In genomic region chr16:28497861-28498599, GRCh38 we compare ENCODE assay signal across 28 cellular contexts.
DNase-seq lines count a peak whose midpoint lies in the region; ATAC-seq and TF ChIP-seq lines count a peak whose summit lies in the region.
"Had no signal": no experiment of that assay in that cellular context is flagged by ENCODE, and none has a peak within 500 bp of the region (broad histone marks: within the 10 kb centered on the region; RNA-seq: fewer than 3 reads in every experiment).

No MANE protein-coding gene starts in this region.

- peaks cover 36% of the 10 kb centered on the region for H3K36me3 Mint-ChIP-seq in activated naive CD4-positive, alpha-beta T cell treated with anti-CD3 and anti-CD28 coated beads, Interleukin-2, amount 10 ng/mL, durations not matched to agents 7 days and 5 days
- peaks cover 9 to 25% of the 10 kb centered on the region in 2 donors for H3K36me3 Mint-ChIP-seq in stimulated activated naive B cell treated with anti-CD40 and anti-IgM and Interleukin-4, amounts not matched to agents 10 μg/mL and 1 μg/mL and 100 μg/mL, for 72 hours

- in situ Hi-C loops in GM13977 (cut with MboI; ENCODE audit: low pct_unique_long_range_greater_than_20kb, low sequenced_read_pairs, unreplicated experiment), result no loop called here

- H3K4me3 Mint-ChIP-seq in activated naive CD4-positive, alpha-beta T cell treated with anti-CD3 and anti-CD28 coated beads, Interleukin-2, amount 10 ng/mL, durations not matched to agents 7 days and 5 days, result no peak overlapping the region
- no peak overlapping the region for H3K4me3 Mint-ChIP-seq in stimulated activated naive B cell treated with anti-CD40 and anti-IgM and Interleukin-4, amounts not matched to agents 10 μg/mL and 1 μg/mL and 100 μg/mL, for 72 hours
- H3K4me3 Mint-ChIP-seq: activated CD8-positive, alpha-beta memory T cell treated with anti-CD3 and anti-CD28 coated beads, Interleukin-2, amount 10 ng/mL, durations not matched to agents 7 days and 5 days; activated T-cell treated with anti-CD3 and anti-CD28 coated beads, Interleukin-2, amount 50 U/mL, for 72 hours; endodermal cell had no signal

- no peaks in the 10 kb centered on the region for H3K27me3 Mint-ChIP-seq in activated naive CD4-positive, alpha-beta T cell treated with anti-CD3 and anti-CD28 coated beads, Interleukin-2, amount 10 ng/mL, durations not matched to agents 7 days and 5 days
- no peaks in the 10 kb centered on the region for H3K27me3 Mint-ChIP-seq in stimulated activated naive B cell treated with anti-CD40 and anti-IgM and Interleukin-4, amounts not matched to agents 10 μg/mL and 1 μg/mL and 100 μg/mL, for 72 hours
- H3K27me3 Mint-ChIP-seq: activated CD8-positive, alpha-beta memory T cell treated with anti-CD3 and anti-CD28 coated beads, Interleukin-2, amount 10 ng/mL, durations not matched to agents 7 days and 5 days had no signal

- no peak for ATAC-seq in stimulated activated naive B cell treated with anti-CD40 and anti-IgM and Interleukin-4, amounts not matched to agents 10 μg/mL and 1 μg/mL and 100 μg/mL, for 72 hours (replicated peaks)
- ATAC-seq: activated CD8-positive, alpha-beta memory T cell treated with anti-CD3 and anti-CD28 coated beads, Interleukin-2, amount 10 ng/mL, durations not matched to agents 7 days and 5 days; activated T-cell treated with anti-CD3 and anti-CD28 coated beads, Interleukin-2, amount 50 U/mL, for 72 hours had no signal

- no peak for DNase-seq in activated naive CD4-positive, alpha-beta T cell treated with anti-CD3 and anti-CD28 coated beads, Interleukin-2, amount 10 ng/mL, durations not matched to agents 7 days and 5 days
- no peak for DNase-seq in activated naive CD4-positive, alpha-beta T cell (lab: John Stamatoyannopoulos, UW)
- DNase-seq in GM13977 (ENCODE audit: low spot score), result peak; percentile 9
- peak; percentile 8 for DNase-seq in iPS-NIHi7 (ENCODE audit: extremely low spot score)
- DNase-seq in stimulated activated naive B cell treated with anti-CD40 and anti-IgM and Interleukin-4, amounts not matched to agents 10 μg/mL and 1 μg/mL and 100 μg/mL, for 72 hours, result no peak
- DNase-seq in dedifferentiated amniotic fluid mesenchymal stem cell (ENCODE audit: extremely low spot score), result no peak
- no peak for DNase-seq in stimulated activated CD4-positive, alpha-beta T cell treated with anti-CD3 and anti-CD28 coated beads, Interleukin-4, amount 100 ng/mL, for 4 hours
- DNase-seq: ACHN; activated CD4-positive, alpha-beta T cell treated with anti-CD3 and anti-CD28 coated beads for 1 hour; activated CD8-positive, alpha-beta memory T cell treated with anti-CD3 and anti-CD28 coated beads, Interleukin-2, amount 10 ng/mL, durations not matched to agents 7 days and 5 days; activated naive CD4-positive, alpha-beta T cell treated with anti-CD3 and anti-CD28 coated beads, Interleukin-2, amount 50 U/mL, for 16 hours; activated T-cell treated with anti-CD3 and anti-CD28 coated beads, Interleukin-2, amount 50 U/mL, for 72 hours; BE2C; Calu3; colonic mucosa; endodermal cell; esophagus squamous epithelium; KG1; mesendoderm; MM.1S; NCI-H1417; NCI-H2029 treated with DMSO at 0.1 percent for 48 hours; NCI-H226; occipital lobe; RPMI8226; stomach; T-helper 1 cell; tibial artery had no signal

- H3K4me1 Mint-ChIP-seq in activated naive CD4-positive, alpha-beta T cell treated with anti-CD3 and anti-CD28 coated beads, Interleukin-2, amount 10 ng/mL, durations not matched to agents 7 days and 5 days, result peaks cover 54% of the 10 kb centered on the region
- peaks cover 46 to 49% of the 10 kb centered on the region in 2 donors for H3K4me1 Mint-ChIP-seq in stimulated activated naive B cell treated with anti-CD40 and anti-IgM and Interleukin-4, amounts not matched to agents 10 μg/mL and 1 μg/mL and 100 μg/mL, for 72 hours
- H3K4me1 Mint-ChIP-seq: endodermal cell had no signal

- no peak for TF ChIP-seq CTCF in GM13977 (IDR thresholded peaks at IDR 0.05; ENCODE audit: extremely low read depth, insufficient read depth, missing control alignments)

- H3K27ac Mint-ChIP-seq in activated naive CD4-positive, alpha-beta T cell treated with anti-CD3 and anti-CD28 coated beads, Interleukin-2, amount 10 ng/mL, durations not matched to agents 7 days and 5 days, result peak overlapping the region; percentile 77
- H3K27ac Mint-ChIP-seq in stimulated activated naive B cell treated with anti-CD40 and anti-IgM and Interleukin-4, amounts not matched to agents 10 μg/mL and 1 μg/mL and 100 μg/mL, for 72 hours, result peak overlapping the region; percentile 56
- H3K27ac Mint-ChIP-seq: endodermal cell had no signal

- CTCF ChIA-PET in activated naive CD4-positive, alpha-beta T cell treated with anti-CD3 and anti-CD28 coated beads, Interleukin-2, amount 10 ng/mL, durations not matched to agents 7 days and 5 days (lab: Charles Lee), result interaction anchor here (1.3 kb wide), 1 partner anchor 9 kb away, joined by 3 read pairs; no protein-coding TSS in a partner anchor

- no peaks in the 10 kb centered on the region for H3K9me3 Mint-ChIP-seq in activated naive CD4-positive, alpha-beta T cell treated with anti-CD3 and anti-CD28 coated beads, Interleukin-2, amount 10 ng/mL, durations not matched to agents 7 days and 5 days
- no peaks in the 10 kb centered on the region for H3K9me3 Mint-ChIP-seq in stimulated activated naive B cell treated with anti-CD40 and anti-IgM and Interleukin-4, amounts not matched to agents 10 μg/mL and 1 μg/mL and 100 μg/mL, for 72 hours
- H3K9me3 Mint-ChIP-seq: activated T-cell treated with anti-CD3 and anti-CD28 coated beads, Interleukin-2, amount 50 U/mL, for 72 hours; endodermal cell had no signal

Comparison
In these comparisons a context has a peak if more than half of its experiments do, and no peak if none do; other contexts are left out.
1. DNase-seq: peak in GM13977 (single experiment) and iPS-NIHi7 (single experiment); none in activated naive CD4-positive, alpha-beta T cell treated with anti-CD3 and anti-CD28 coated beads, Interleukin-2, amount 10 ng/mL, durations not matched to agents 7 days and 5 days (single experiment), activated naive CD4-positive, alpha-beta T cell (0 of 4), stimulated activated naive B cell treated with anti-CD40 and anti-IgM and Interleukin-4, amounts not matched to agents 10 μg/mL and 1 μg/mL and 100 μg/mL, for 72 hours (single experiment), dedifferentiated amniotic fluid mesenchymal stem cell (single experiment) and stimulated activated CD4-positive, alpha-beta T cell treated with anti-CD3 and anti-CD28 coated beads, Interleukin-4, amount 100 ng/mL, for 4 hours (0 of 2).